In genomic region chr11:6682936-6683861, GRCh38 we compare ENCODE assay signal across 8 cellular contexts. TPM values are rescaled to one million over a fixed set of nuclear protein-coding genes. Genes with fewer than 3 reads are reported as not detected.
DNase-seq lines count a peak whose midpoint lies in the region; ATAC-seq lines count a peak whose summit lies in the region.

MRPL17 (minus strand) TSS chr11:6683340; CDS start chr11:6683296, 44 bp downstream.

- H3K4me1 ChIP-seq in HUES48 (ENCODE audit: control insufficient read depth, insufficient read depth, low read length) (peaks cover 15% of the 10 kb centered on the region), NT2/D1 (ENCODE audit: insufficient read depth, insufficient read length) (no peaks in the 10 kb centered on the region), endocrine pancreas (ENCODE audit: control insufficient read depth, insufficient read depth, low read length) (no peaks in the 10 kb centered on the region), mesenchymal stem cell (ENCODE audit: control insufficient read depth, insufficient read depth, low read depth, low read length) (peaks cover 6% of the 10 kb centered on the region)

- H3K27ac Mint-ChIP-seq in activated CD8-positive, alpha-beta memory T cell treated with anti-CD3 and anti-CD28 coated beads, Interleukin-2, amount 10 ng/mL, durations not matched to agents 7 days and 5 days = peak within 1 kb of the TSS; percentile 97

- no peaks in the 10 kb centered on the region for H3K9me3 Mint-ChIP-seq in activated CD8-positive, alpha-beta memory T cell treated with anti-CD3 and anti-CD28 coated beads, Interleukin-2, amount 10 ng/mL, durations not matched to agents 7 days and 5 days (ENCODE audit: low read depth)

- H3K4me3 Mint-ChIP-seq in activated CD8-positive, alpha-beta memory T cell treated with anti-CD3 and anti-CD28 coated beads, Interleukin-2, amount 10 ng/mL, durations not matched to agents 7 days and 5 days = peak within 1 kb of the TSS; percentile 97

- DNase-seq in D341Med (ENCODE audit: low spot score) = peak; percentile 95
- DNase-seq in NT2/D1 (ENCODE audit: low read depth, low spot score) = peak; percentile 98
- DNase-seq in activated CD8-positive, alpha-beta memory T cell treated with anti-CD3 and anti-CD28 coated beads, Interleukin-2, amount 10 ng/mL, durations not matched to agents 7 days and 5 days = peak; percentile 100
- DNase-seq in mesenchymal stem cell = peak; percentile 99
- peak; percentile 98 for DNase-seq in stimulated activated CD8-positive, alpha-beta memory T cell treated with anti-CD3 and anti-CD28 coated beads, Interleukin-12 subunit alpha, Interleukin-12 subunit beta, amount 100 ng/mL, for 4 hours (ENCODE audit: low read depth)

- peak; percentile 89 for ATAC-seq in GM21390 (IDR thresholded peaks at IDR 0.05; ENCODE audit: unreplicated experiment)
- peak; percentile 97 for ATAC-seq in activated CD8-positive, alpha-beta memory T cell treated with anti-CD3 and anti-CD28 coated beads, Interleukin-2, amount 10 ng/mL, durations not matched to agents 7 days and 5 days

- peak within 1 kb of the TSS; percentile 10 to 91 for H3K4ac ChIP-seq in mesenchymal stem cell (ENCODE audit: low read depth in 1 of 2, low read length in 2 of 2)

- H2AFZ ChIP-seq in mesenchymal stem cell (ENCODE audit: low read depth, low read length) = peak within 1 kb of the TSS; percentile 88

- H2BK5ac ChIP-seq in mesenchymal stem cell (ENCODE audit: low read depth, low read length, poor library complexity, severe bottlenecking) = no peak within 1 kb of the TSS

- H4K8ac ChIP-seq in mesenchymal stem cell (ENCODE audit: low read length) = peak within 1 kb of the TSS; percentile 97

- H3K27me3 ChIP-seq in HUES48 (ENCODE audit: control insufficient read depth, insufficient read depth, low read length) = no peaks in the 10 kb centered on the region
- no peaks in the 10 kb centered on the region for H3K27me3 ChIP-seq in NT2/D1 (ENCODE audit: insufficient read depth, insufficient read length)
- H3K27me3 ChIP-seq in endocrine pancreas (ENCODE audit: control insufficient read depth, insufficient read depth, low read length) = no peaks in the 10 kb centered on the region
- no peaks in the 10 kb centered on the region for H3K27me3 ChIP-seq in mesenchymal stem cell (ENCODE audit: control insufficient read depth in 1 of 2, insufficient read depth in 1 of 2, low read length in 2 of 2)

- peaks cover 28% of the 10 kb centered on the region for H3K36me3 Mint-ChIP-seq in activated CD8-positive, alpha-beta memory T cell treated with anti-CD3 and anti-CD28 coated beads, Interleukin-2, amount 10 ng/mL, durations not matched to agents 7 days and 5 days

- peak within 1 kb of the TSS; percentile 95 for H3K9ac ChIP-seq in HUES48 (ENCODE audit: low read depth, low read length)
- H3K9ac ChIP-seq in NT2/D1 (ENCODE audit: insufficient read length, low read depth) = peak within 1 kb of the TSS; percentile 99
- peak within 1 kb of the TSS; percentile 84 for H3K9ac ChIP-seq in endocrine pancreas (ENCODE audit: control insufficient read depth, insufficient read depth, low read length)
- H3K9ac ChIP-seq in mesenchymal stem cell (ENCODE audit: low read length) = peak within 1 kb of the TSS; percentile 97

- H3K36me3 ChIP-seq in HUES48 (ENCODE audit: control insufficient read depth, insufficient read depth, low read length) (peaks cover 20% of the 10 kb centered on the region), NT2/D1 (ENCODE audit: insufficient read depth, insufficient read length, low read length) (peaks cover 26% of the 10 kb centered on the region), endocrine pancreas (ENCODE audit: control insufficient read depth, insufficient read depth, low read length) (no peaks in the 10 kb centered on the region), mesenchymal stem cell (ENCODE audit: control insufficient read depth in 1 of 2, insufficient read depth in 2 of 2, low read depth in 1 of 2, low read length in 2 of 2) (peaks cover 11 to 29% of the 10 kb centered on the region in 2 experiments)

- H3K79me1 ChIP-seq in mesenchymal stem cell (replicated peaks; ENCODE audit: low read length, poor library complexity, severe bottlenecking) = peaks cover 5% of the 10 kb centered on the region

- peak within 1 kb of the TSS; percentile 65 for H3K4me2 ChIP-seq in mesenchymal stem cell (ENCODE audit: low read length, poor library complexity, severe bottlenecking)

- peak within 1 kb of the TSS; percentile 38 to 82 for H2BK12ac ChIP-seq in mesenchymal stem cell (ENCODE audit: low read length in 2 of 2)

- CTCF ChIA-PET in activated CD8-positive, alpha-beta memory T cell treated with anti-CD3 and anti-CD28 coated beads, Interleukin-2, amount 10 ng/mL, durations not matched to agents 7 days and 5 days (lab: Charles Lee) = interaction anchor here (0.8 to 2.8 kb wide), 41 partner anchors 11 to 310 kb away, joined by 3 to 41 read pairs (median 5); partner anchors contain the start of genes ARFIP2, ILK, RRP8 and TAF10

- peak within 1 kb of the TSS; percentile 95 for H4K91ac ChIP-seq in mesenchymal stem cell (ENCODE audit: low read length)

- peak within 1 kb of the TSS; percentile 90 for H3K4me3 ChIP-seq in HUES48 (ENCODE audit: low read depth, low read length)
- H3K4me3 ChIP-seq in NT2/D1 (ENCODE audit: insufficient read length, low read depth) = peak within 1 kb of the TSS; percentile 99
- peak within 1 kb of the TSS; percentile 90 for H3K4me3 ChIP-seq in endocrine pancreas (ENCODE audit: control insufficient read depth, insufficient read depth, low read length)
- peak within 1 kb of the TSS; percentile 86 to 97 for H3K4me3 ChIP-seq in mesenchymal stem cell (ENCODE audit: insufficient read depth in 1 of 2, low read depth in 1 of 2, low read length in 2 of 2)

- peak within 1 kb of the TSS; percentile 61 for H2AK5ac ChIP-seq in mesenchymal stem cell (ENCODE audit: low read length, severe bottlenecking)

- no peak within 1 kb of the TSS for H3K23ac ChIP-seq in mesenchymal stem cell (ENCODE audit: low read length in 2 of 2)

- H3K18ac ChIP-seq in mesenchymal stem cell (ENCODE audit: low read depth in 1 of 2, low read length in 2 of 2) = peak within 1 kb of the TSS; percentile 15 to 100

- peak within 1 kb of the TSS; percentile 15 for H2BK15ac ChIP-seq in mesenchymal stem cell (ENCODE audit: low read depth, poor library complexity, severe bottlenecking)

- H3K14ac ChIP-seq in mesenchymal stem cell (ENCODE audit: low read length in 2 of 2) = peak within 1 kb of the TSS in 1 of 2 experiments; percentile 95

- H3K27ac ChIP-seq in HUES48 (ENCODE audit: low read depth, low read length) (peak within 1 kb of the TSS; percentile 92), mesenchymal stem cell (ENCODE audit: low read length, poor library complexity, severe bottlenecking) (peak within 1 kb of the TSS; percentile 96)

- H3K9me3 ChIP-seq in HUES48 (ENCODE audit: control insufficient read depth, insufficient read depth, low read length) (no peaks in the 10 kb centered on the region), NT2/D1 (ENCODE audit: insufficient read depth, low read length) (peaks cover 11% of the 10 kb centered on the region; the same call in 1 of the 2 replicates), endocrine pancreas (ENCODE audit: control insufficient read depth, low read length) (no peaks in the 10 kb centered on the region), mesenchymal stem cell (ENCODE audit: control insufficient read depth, low read length) (no peaks in the 10 kb centered on the region)

- H3K27me3 Mint-ChIP-seq in activated CD8-positive, alpha-beta memory T cell treated with anti-CD3 and anti-CD28 coated beads, Interleukin-2, amount 10 ng/mL, durations not matched to agents 7 days and 5 days = no peaks in the 10 kb centered on the region

- peaks cover 20% of the 10 kb centered on the region for H3K4me1 Mint-ChIP-seq in activated CD8-positive, alpha-beta memory T cell treated with anti-CD3 and anti-CD28 coated beads, Interleukin-2, amount 10 ng/mL, durations not matched to agents 7 days and 5 days

- H2BK120ac ChIP-seq in mesenchymal stem cell (ENCODE audit: low read depth, low read length) = peak within 1 kb of the TSS; percentile 19

- WGBS in mesenchymal stem cell = under 1% methylated on average over 65 of the region's 70 CpGs

RNA-seq across cellular contexts. Expression of gene MRPL17, which starts in this region (rescaled TPM):
- 10 to 100 TPM; 69.4 to 81.0 TPM for total RNA-seq in activated CD8-positive, alpha-beta memory T cell treated with anti-CD3 and anti-CD28 coated beads, Interleukin-2, amount 10 ng/mL, durations not matched to agents 7 days and 5 days
- 92.8 TPM for polyA plus RNA-seq in mesenchymal stem cell (2013, experiment 1 of 2)
- polyA plus RNA-seq in mesenchymal stem cell (2013, experiment 2 of 2) = 88.9 TPM

Comparison
In these comparisons a context has a peak if more than half of its experiments do, and no peak if none do; other contexts are left out.
1. Peak in every context shown above with its lines: DNase-seq, ATAC-seq, H3K4me3 ChIP-seq and H3K27ac ChIP-seq.